14 cellular contexts compared by ENCODE assay signal in the genomic region with DNA sequence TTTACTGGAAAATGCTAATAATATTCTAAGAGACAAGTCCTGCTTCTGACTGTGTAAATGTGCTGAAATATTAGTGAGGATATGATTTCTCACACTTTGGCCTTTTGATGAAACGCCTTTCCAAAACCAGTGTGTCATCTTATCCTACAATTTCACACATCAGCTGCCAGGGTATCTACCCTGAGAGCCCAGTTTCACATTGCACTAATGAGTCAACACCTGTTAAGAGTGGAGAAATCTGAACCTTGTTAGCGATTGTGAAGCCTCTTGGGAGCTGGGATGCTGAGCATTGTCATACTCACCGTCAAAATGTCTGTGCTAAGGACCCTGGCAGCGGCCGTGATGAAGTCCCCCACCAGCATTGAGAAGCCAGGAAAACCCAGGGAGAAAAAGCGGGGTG.
DNase-seq lines count a peak whose midpoint lies in the region; ATAC-seq and TF ChIP-seq lines count a peak whose summit lies in the region.
"Had no signal": no experiment of that assay in that cellular context is flagged by ENCODE, and none has a peak within 500 bp of the region (broad histone marks: within the 10 kb centered on the region; RNA-seq: fewer than 3 reads in every experiment).

No MANE protein-coding gene starts in this region.

- in situ Hi-C loops in G401 (cut with HindIII; ENCODE audit: low sequenced_read_pairs) = no loop called here

- no peak for TF ChIP-seq POLR2A in GM18505 (IDR thresholded peaks at IDR 0.05; ENCODE audit: borderline replicate concordance, extremely low read depth, insufficient read depth, insufficient read length)

- DNase-seq in NCI-H1417 (lab: John Stamatoyannopoulos, UW) = peak; percentile 8 to 75 (median 24)
- no peak for DNase-seq in NCI-H1417 treated with DMSO at 0.1 percent for 48 hours (lab: John Stamatoyannopoulos, UW)
- peak; percentile 57 for DNase-seq in G401 (ENCODE audit: low spot score)
- peak; percentile 35 for DNase-seq in NCI-H510A (lab: John Stamatoyannopoulos, UW)
- DNase-seq in superior temporal gyrus (ENCODE audit: extremely low spot score) = no peak
- no peak for DNase-seq in COLO829 (ENCODE audit: low spot score)
- DNase-seq: activated CD8-positive, alpha-beta memory T cell treated with anti-CD3 and anti-CD28 coated beads, Interleukin-2, amount 50 U/mL, for 4 hours; effector memory CD8-positive, alpha-beta T cell; kidney; naive thymus-derived CD8-positive, alpha-beta T cell; NCI-H187; T1000 had no signal

- ATAC-seq in esophagus mucosa = peak; percentile 28
- ATAC-seq in GM18505 (IDR thresholded peaks at IDR 0.05; ENCODE audit: unreplicated experiment) = no peak
- ATAC-seq: effector memory CD8-positive, alpha-beta T cell; naive thymus-derived CD8-positive, alpha-beta T cell had no signal

Comparison
In these comparisons a context has a peak if more than half of its experiments do, and no peak if none do; other contexts are left out.
1. DNase-seq: peak in NCI-H1417 (3 of 3), G401 (single experiment) and NCI-H510A (single experiment); none in NCI-H1417 treated with DMSO at 0.1 percent for 48 hours (single experiment), superior temporal gyrus (single experiment) and COLO829 (single experiment).